In the genomic region with DNA sequence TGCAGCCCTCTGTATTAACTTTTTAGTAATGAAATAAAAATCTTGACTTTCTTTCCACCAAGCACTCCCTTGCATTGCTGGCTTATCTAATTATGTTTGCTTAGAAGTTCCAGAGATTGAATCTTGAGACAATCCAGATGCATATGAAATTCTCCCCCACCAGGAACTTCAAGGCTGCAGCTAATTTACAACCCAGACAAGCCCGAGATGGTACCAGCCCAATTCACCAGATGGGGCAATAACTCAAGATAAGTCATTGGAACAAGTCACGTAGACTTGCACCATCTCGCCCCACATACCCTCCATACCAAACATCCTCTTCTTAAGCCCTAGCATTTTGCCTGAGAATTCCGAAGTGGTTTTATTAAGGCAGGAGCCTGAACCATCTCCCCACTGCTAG, we compare ENCODE assay signal across 29 cellular contexts. TPM values are rescaled to one million over a fixed set of nuclear protein-coding genes. Genes with fewer than 3 reads are reported as not detected.
DNase-seq lines count a peak whose midpoint lies in the region; ATAC-seq and TF ChIP-seq lines count a peak whose summit lies in the region.
"Had no signal": no experiment of that assay in that cellular context is flagged by ENCODE, and none has a peak within 500 bp of the region (broad histone marks: within the 10 kb centered on the region; RNA-seq: fewer than 3 reads in every experiment).

No MANE protein-coding gene starts in this region.

- no peaks in the 10 kb centered on the region for H3K79me1 ChIP-seq in mesendoderm (ENCODE audit: low read length)

- ATAC-seq in GM18505 (IDR thresholded peaks at IDR 0.05; ENCODE audit: unreplicated experiment) = no peak
- ATAC-seq: activated CD4-positive, alpha-beta T cell treated with anti-CD3 and anti-CD28 coated beads for 36 hours; activated CD8-positive, alpha-beta T cell treated with anti-CD3 and anti-CD28 coated beads for 36 hours; HCT116; PC-3; Right ventricle myocardium inferior; stimulated activated effector memory CD8-positive, alpha-beta T cell treated with anti-CD3 and anti-CD28 coated beads, Interleukin-12 subunit alpha, Interleukin-12 subunit beta, amount 100 ng/mL, for 72 hours had no signal

- no peaks in the 10 kb centered on the region for H3F3A ChIP-seq in PC-9 (ENCODE audit: insufficient read depth, low read depth)

- H2BK120ac ChIP-seq in mesendoderm (ENCODE audit: low read depth, low read length) = no peak overlapping the region

- POLR2A ChIA-PET in PC-9 (lab: Charles Lee; ENCODE audit: unreplicated experiment) = no interaction called here

- H2AFZ ChIP-seq in PC-9 = no peak overlapping the region

- no peak overlapping the region for H4K8ac ChIP-seq in mesendoderm (ENCODE audit: low read depth, low read length)

- no CpG with 5 or more reads among the region's 4 CpGs for WGBS in mesendoderm (ENCODE audit: extremely low coverage, insufficient coverage, low lambda C conversion rate)

- no peak overlapping the region for H3K56ac ChIP-seq in mesendoderm (ENCODE audit: low read length)

- no peak overlapping the region for H3K27ac ChIP-seq in mesendoderm (ENCODE audit: low read depth, low read length)
- H3K27ac ChIP-seq in PC-9 = no peak overlapping the region
- H3K27ac ChIP-seq: adrenal gland, epithelial cell of prostate, tibial nerve, VCaP had no signal

- H3K27me3 ChIP-seq in H7 (ENCODE audit: control insufficient read depth, insufficient read depth, low read length) = no peaks in the 10 kb centered on the region
- H3K27me3 ChIP-seq in mesendoderm (ENCODE audit: insufficient read depth, low read length, poor library complexity) = no peaks in the 10 kb centered on the region
- no peaks in the 10 kb centered on the region for H3K27me3 ChIP-seq in PC-9 (ENCODE audit: insufficient read depth, low read depth)
- H3K27me3 ChIP-seq: adrenal gland, tibial nerve had no signal

- H2AK5ac ChIP-seq in mesendoderm (ENCODE audit: low read length) = no peak overlapping the region

- H3K79me2 ChIP-seq in mesendoderm (ENCODE audit: control insufficient read depth, insufficient read depth, low read length) (no peaks in the 10 kb centered on the region), PC-9 (ENCODE audit: low read depth) (no peaks in the 10 kb centered on the region)

- no peaks in the 10 kb centered on the region for H3K9me2 ChIP-seq in PC-9 (ENCODE audit: insufficient read depth)

- TF ChIP-seq POLR2A in GM18505 (IDR thresholded peaks at IDR 0.05; ENCODE audit: borderline replicate concordance, extremely low read depth, insufficient read depth, insufficient read length) = no peak

- peak; percentile 13 for DNase-seq in H7
- peak; percentile 37 for DNase-seq in epithelial cell of esophagus (ENCODE audit: low read depth)
- peak; percentile 47 for DNase-seq in mesendoderm
- no peak for DNase-seq in DMS53 treated with DMSO at 0.1 percent for 48 hours (lab: John Stamatoyannopoulos, UW; ENCODE audit: unreplicated experiment)
- DNase-seq in H4 (ENCODE audit: low spot score) = no peak
- no peak for DNase-seq in PC-9
- DNase-seq: activated CD4-positive, alpha-beta T cell treated with anti-CD3 and anti-CD28 coated beads for 36 hours; activated CD8-positive, alpha-beta memory T cell treated with anti-CD3 and anti-CD28 coated beads, Interleukin-2, amount 50 U/mL, for 48 hours; activated CD8-positive, alpha-beta T cell treated with anti-CD3 and anti-CD28 coated beads for 36 hours; activated naive CD4-positive, alpha-beta T cell treated with anti-CD3 and anti-CD28 coated beads for 36 hours; adrenal gland; CD4-positive, alpha-beta memory T cell; effector CD4-positive, alpha-beta T cell; glutamatergic neuron; Karpas-422; kidney; NCI-H2029 treated with DMSO at 0.1 percent for 48 hours; NCI-H526; NK-92 treated with Interleukin-12 subunit alpha and Interleukin-12 subunit beta, amount 100 ng/mL, for 24 hours; PC-3; stimulated activated CD4-positive, alpha-beta T cell treated with anti-CD3 and anti-CD28 coated beads, Interleukin-15, amount 100 ng/mL, for 24 hours; T-helper 9 cell had no signal

- no peaks in the 10 kb centered on the region for H3K9me3 ChIP-seq in PC-9 (ENCODE audit: insufficient read depth, low read depth)
- H3K9me3 ChIP-seq: adrenal gland had no signal

- no peaks in the 10 kb centered on the region for H3K36me3 ChIP-seq in H7 (replicated peaks; ENCODE audit: control insufficient read depth, insufficient read depth, low read length)
- H3K36me3 ChIP-seq in mesendoderm (ENCODE audit: control insufficient read depth, insufficient read depth, low read length) = no peaks in the 10 kb centered on the region
- no peaks in the 10 kb centered on the region for H3K36me3 ChIP-seq in PC-9 (ENCODE audit: low read depth)
- H3K36me3 ChIP-seq: adrenal gland, tibial nerve had no signal

- BruUV-seq in PC-9 (replicated peaks; lab: Mats Ljungman, UMichigan) = no TSS peak

- H3K4me3 ChIP-seq in H7 (ENCODE audit: insufficient read depth, low read depth, low read length) (no peak overlapping the region), epithelial cell of esophagus (ENCODE audit: low read length) (no peak overlapping the region), mesendoderm (ENCODE audit: low read length) (no peak overlapping the region), PC-9 (no peak overlapping the region)
- H3K4me3 ChIP-seq: adrenal gland, tibial nerve had no signal

- no peak overlapping the region for H3K18ac ChIP-seq in mesendoderm (ENCODE audit: low read length)

- no peaks in the 10 kb centered on the region for H4K20me1 ChIP-seq in PC-9 (ENCODE audit: insufficient read depth)

- no peak overlapping the region for H2BK5ac ChIP-seq in mesendoderm (ENCODE audit: low read length)

- CTCF ChIA-PET in PC-9 (lab: Charles Lee) = no interaction called here

- no peak overlapping the region for H4K5ac ChIP-seq in mesendoderm (ENCODE audit: low read length)

- TF ChIP-seq CTCF in epithelial cell of esophagus (IDR thresholded peaks at IDR 0.05; ENCODE audit: insufficient read depth, low read depth, low read length, missing control alignments) = no peak
- TF ChIP-seq CTCF in PC-9 (conservative IDR thresholded peaks at IDR 0.05) = no peak

- H3K4me2 ChIP-seq in mesendoderm (ENCODE audit: low read length) (no peak overlapping the region), PC-9 (no peak overlapping the region)

- peaks cover 6% of the 10 kb centered on the region for H3K4me1 ChIP-seq in mesendoderm (ENCODE audit: control insufficient read depth, low read depth, low read length)
- no peaks in the 10 kb centered on the region for H3K4me1 ChIP-seq in PC-9 (replicated peaks; ENCODE audit: insufficient read depth)
- H3K4me1 ChIP-seq: adrenal gland, tibial nerve had no signal

- no peak overlapping the region for H3K9ac ChIP-seq in mesendoderm (ENCODE audit: low read length)

- no peak overlapping the region for H3K4ac ChIP-seq in mesendoderm (ENCODE audit: low read depth, low read length)

- intact Hi-C loops in PC-9 (cut with micrococcal nuclease; ENCODE audit: unreplicated experiment) = no loop called here

- H3K23ac ChIP-seq in mesendoderm (ENCODE audit: low read length) = no peak overlapping the region

- H2BK15ac ChIP-seq in mesendoderm (replicated peaks; ENCODE audit: low read depth) = no peak overlapping the region

RNA-seq across cellular contexts. Expression of gene UTP14C, which starts 29.0 kb away (rescaled TPM):
- 9.1 and 12.5 TPM in 2 replicates for total RNA-seq in H7 (2014; rRNA removed; shearing (Covaris generic))
- polyA plus RNA-seq in mesendoderm (2013, experiment 1 of 2) = 14.3 TPM
- 14.4 TPM for polyA plus RNA-seq in mesendoderm (2013, experiment 2 of 2)
- total RNA-seq in H4 (2014; rRNA removed; shearing (Covaris generic)) = 4.2 and 5.0 TPM in 2 replicates
- total RNA-seq in PC-9 (2021) = 5.8 and 11.4 TPM in 2 replicates

RNA-seq across cellular contexts. Expression of gene ALG11, which starts 41.3 kb away (rescaled TPM):
- 10.3 and 12.1 TPM in 2 replicates for total RNA-seq in H7 (2014; rRNA removed; shearing (Covaris generic))
- 12.4 TPM for polyA plus RNA-seq in mesendoderm (2013, experiment 1 of 2)
- 11.3 TPM for polyA plus RNA-seq in mesendoderm (2013, experiment 2 of 2)
- total RNA-seq in H4 (2014; rRNA removed; shearing (Covaris generic)) = 17.6 and 22.3 TPM in 2 replicates
- 15.0 and 15.7 TPM in 2 replicates for total RNA-seq in PC-9 (2021)

RNA-seq across cellular contexts. Expression of gene ATP7B, which starts 42.2 kb away (rescaled TPM):
- total RNA-seq in H7 (2014; rRNA removed; shearing (Covaris generic)) = 2.4 and 3.1 TPM in 2 replicates
- polyA plus RNA-seq in mesendoderm (2013, experiment 1 of 2) = 2.0 TPM
- polyA plus RNA-seq in mesendoderm (2013, experiment 2 of 2) = 2.1 TPM
- 1.8 and 2.4 TPM in 2 replicates for total RNA-seq in H4 (2014; rRNA removed; shearing (Covaris generic))
- total RNA-seq in PC-9 (2021) = 0.43 and 1.2 TPM in 2 replicates

Comparison
In these comparisons a context has a peak if more than half of its experiments do, and no peak if none do; other contexts are left out.
1. DNase-seq: peak in H7 (single experiment), epithelial cell of esophagus (single experiment) and mesendoderm (single experiment); none in DMS53 treated with DMSO at 0.1 percent for 48 hours (single experiment), H4 (single experiment) and PC-9 (0 of 2).